20 cellular contexts compared by ENCODE assay signal in the genomic region with DNA sequence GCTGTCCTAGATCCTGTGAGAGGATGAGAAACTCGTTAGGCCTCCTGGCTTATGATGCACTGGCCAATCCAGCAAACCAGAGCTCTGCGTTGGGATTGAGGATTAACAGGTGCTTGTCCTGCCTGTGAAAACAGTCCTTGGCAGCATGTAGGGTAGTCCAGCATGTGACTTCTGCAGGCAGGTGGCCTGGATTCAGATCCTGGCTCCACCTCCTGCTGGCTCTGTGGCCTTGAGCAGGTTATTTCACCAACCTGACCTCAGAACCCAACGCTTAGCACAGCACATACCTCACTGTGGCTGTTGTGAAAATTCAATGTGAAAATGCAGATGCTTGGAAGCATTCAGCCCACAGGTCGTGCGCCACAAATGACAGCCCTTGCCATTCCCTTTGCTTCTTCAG. TPM values are rescaled to one million over a fixed set of nuclear protein-coding genes. Genes with fewer than 3 reads are reported as not detected.
DNase-seq lines count a peak whose midpoint lies in the region; ATAC-seq and TF ChIP-seq lines count a peak whose summit lies in the region.
"Had no signal": no experiment of that assay in that cellular context is flagged by ENCODE, and none has a peak within 500 bp of the region (broad histone marks: within the 10 kb centered on the region; RNA-seq: fewer than 3 reads in every experiment).

No MANE protein-coding gene starts in this region.

- no peak overlapping the region for H3K4me3 ChIP-seq in coronary artery
- H3K4me3 ChIP-seq: HAP-1, PC-9 had no signal

- ATAC-seq in GM21786 (IDR thresholded peaks at IDR 0.05; ENCODE audit: unreplicated experiment): no peak

- in situ Hi-C loops in G401 (cut with HindIII; ENCODE audit: low sequenced_read_pairs): no loop called here

- no peak for TF ChIP-seq CTCF in coronary artery (IDR thresholded peaks at IDR 0.05)

- DNase-seq in DMS53 (lab: John Stamatoyannopoulos, UW): peak; percentile 25
- no peak for DNase-seq in DMS53 treated with DMSO at 0.1 percent for 48 hours (lab: John Stamatoyannopoulos, UW; ENCODE audit: unreplicated experiment)
- DNase-seq in G401 (ENCODE audit: low spot score): peak; percentile 25
- DNase-seq in coronary artery (ENCODE audit: low spot score): peak; percentile 49
- peak; percentile 28 for DNase-seq in myocyte (ENCODE audit: low read depth)
- DNase-seq in DMS79 (lab: John Stamatoyannopoulos, UW): no peak
- DNase-seq in DMS153 (lab: John Stamatoyannopoulos, UW): no peak
- DNase-seq: AML-193, GDM1, NCI-H1105, NCI-H1694, NCI-H2107, NCI-H226, NCI-H82, PC-9 had no signal

- H3K27ac ChIP-seq in coronary artery: no peak overlapping the region
- H3K27ac ChIP-seq: 22Rv1, C4-2B, PC-9 had no signal

RNA-seq across cellular contexts. Expression of gene PLA2G4D, which starts 33.6 kb away (rescaled TPM):
- total RNA-seq in G401 (2014; rRNA removed; shearing (Covaris generic)): 0.43 and 0.61 TPM in 2 replicates
- total RNA-seq in myocyte: not detected in 2 replicates
- not detected for polyA plus RNA-seq in myocyte (2012)
- total RNA-seq: LHCN-M2 had no signal

RNA-seq across cellular contexts. Expression of gene PLA2G4E, which starts 40.0 kb away (rescaled TPM):
- not detected in 2 replicates for total RNA-seq in G401 (2014; rRNA removed; shearing (Covaris generic))
- not detected in 2 replicates for total RNA-seq in myocyte
- not detected for polyA plus RNA-seq in myocyte (2012)
- total RNA-seq: LHCN-M2, PC-9 had no signal

Comparison
In these comparisons a context has a peak if more than half of its experiments do, and no peak if none do; other contexts are left out.
1. DNase-seq: peak in DMS53 (single experiment), G401 (single experiment), coronary artery (single experiment) and myocyte (single experiment); none in DMS53 treated with DMSO at 0.1 percent for 48 hours (single experiment), DMS79 (single experiment) and DMS153 (single experiment).